In genomic region chr6:7841781-7842468, GRCh38 we compare ENCODE assay signal across 19 cellular contexts.
"Had no signal": no experiment of that assay in that cellular context is flagged by ENCODE, and none has a peak within 500 bp of the region (broad histone marks: within the 10 kb centered on the region; RNA-seq: fewer than 3 reads in every experiment).

No MANE protein-coding gene starts in this region.

- DNase-seq: activated B cell treated with CpG ODN at 0.5 μM for 24 hours; activated CD4-positive, alpha-beta memory T cell treated with anti-CD3 and anti-CD28 coated beads for 36 hours; activated CD4-positive, alpha-beta T cell treated with anti-CD3 and anti-CD28 coated beads for 4 hours; activated T-cell treated with anti-CD3 and anti-CD28 coated beads for 4 hours; amygdala; dermis blood vessel endothelial cell; effector memory CD4-positive, alpha-beta T cell; left cardiac atrium; mesendoderm; naive thymus-derived CD4-positive, alpha-beta T cell; small intestine; stimulated activated CD4-positive, alpha-beta T cell treated with anti-CD3 and anti-CD28 coated beads, Interleukin-15, amount 100 ng/mL, for 24 hours; stimulated activated CD4-positive, alpha-beta T cell treated with anti-CD3 and anti-CD28 coated beads, Interleukin-2, amount 100 ng/mL, for 48 hours; T-helper 17 cell; testis; upper lobe of left lung had no signal

- H3K4me3 ChIP-seq: hepatocyte, prostate gland, right atrium auricular region, testis, upper lobe of left lung had no signal

- ATAC-seq: left cardiac atrium; naive thymus-derived CD4-positive, alpha-beta T cell; T-helper 17 cell had no signal
